Comparison of ENCODE assay signal across 8 cellular contexts in the genomic region with DNA sequence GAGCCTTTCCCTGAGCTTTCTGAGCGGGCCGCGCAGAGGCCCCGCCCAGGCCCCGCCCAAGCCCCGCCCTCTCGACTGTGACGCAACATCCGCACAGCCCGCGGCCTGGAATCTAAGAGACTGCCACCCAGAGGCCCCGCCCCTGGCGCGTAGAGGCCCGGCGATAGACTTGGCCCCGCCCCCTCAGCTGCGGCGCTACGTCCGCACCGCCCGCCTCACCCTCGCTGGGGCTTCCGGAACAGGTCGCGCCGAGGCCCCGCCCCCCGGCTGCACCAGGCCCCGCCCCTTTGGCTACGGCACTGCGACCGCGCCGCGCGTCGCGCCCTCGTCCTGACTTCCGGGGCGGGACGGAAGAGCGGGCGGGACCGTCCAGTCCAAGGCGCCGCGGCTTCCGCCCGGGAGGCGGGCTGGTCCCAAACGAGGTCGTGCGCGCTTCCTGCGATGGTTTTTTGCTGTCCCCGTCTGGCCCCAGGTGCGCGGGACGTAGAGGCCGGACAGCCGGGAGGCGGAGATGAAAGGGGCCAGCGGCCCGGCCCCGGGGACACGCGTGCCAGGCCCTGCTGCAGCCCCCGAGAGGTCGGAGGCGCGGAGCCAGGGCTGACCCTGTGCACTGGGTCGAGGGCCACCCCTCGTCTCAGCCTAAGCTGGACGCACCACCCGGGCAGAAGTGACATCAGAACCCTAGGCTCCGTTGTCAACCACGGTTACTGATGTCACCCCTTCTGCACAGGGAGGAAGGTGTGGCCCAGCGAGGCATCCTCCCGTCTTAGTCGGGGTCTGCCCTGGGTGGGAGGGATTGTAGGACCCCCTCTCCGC. TPM values are rescaled to one million over a fixed set of nuclear protein-coding genes. Genes with fewer than 3 reads are reported as not detected.
A peak's percentile ranks its signal among the peaks of the same experiment; 100 is the strongest.
DNase-seq lines count a peak whose midpoint lies in the region; TF ChIP-seq lines count a peak whose summit lies in the region.

No MANE protein-coding gene starts in this region.

- H3K4me1 ChIP-seq in H9 (ENCODE audit: insufficient read depth, low read length) (peaks cover 2% of the 10 kb centered on the region; the same call in 1 of the 2 replicates), SJCRH30 (peaks cover 6% of the 10 kb centered on the region), neuronal stem cell (ENCODE audit: control insufficient read depth in 2 of 2, insufficient read depth in 1 of 2, low read depth in 1 of 2, low read length in 2 of 2) (peaks cover 5 to 6% of the 10 kb centered on the region in 2 donors)

- no peaks in the 10 kb centered on the region for H3K79me1 ChIP-seq in H9 (ENCODE audit: insufficient read depth, low read depth, low read length, poor library complexity, severe bottlenecking)
- peaks cover 2% of the 10 kb centered on the region for H3K79me1 ChIP-seq in neuronal stem cell (ENCODE audit: low read depth, low read length)

- peak overlapping the region; percentile 79 to 83 for H3K4me3 Mint-ChIP-seq in H9

- H2BK15ac ChIP-seq in H9 (ENCODE audit: low read depth, low read length) = no peak overlapping the region
- peak overlapping the region; percentile 96 for H2BK15ac ChIP-seq in neuronal stem cell (ENCODE audit: low read length)

- peak; percentile 96 for DNase-seq in GF-D8 (lab: John Stamatoyannopoulos, UW)
- DNase-seq in H9 = peak; percentile 100
- peak; percentile 95 for DNase-seq in M059J (ENCODE audit: low read depth)
- DNase-seq in SJCRH30 = peak; percentile 99 to 100
- DNase-seq in activated naive CD4-positive, alpha-beta T cell treated with Interleukin-2 at 50 U/mL for 16 hours = peak; percentile 100
- DNase-seq in foreskin melanocyte = peak; percentile 96
- peak; percentile 99 for DNase-seq in neuronal stem cell (ENCODE audit: low spot score)
- peak; percentile 97 for DNase-seq in stromal cell of bone marrow (ENCODE audit: low read depth)

- H3K23ac ChIP-seq in H9 (ENCODE audit: insufficient read length, low read depth, low read length) (no peak overlapping the region), neuronal stem cell (ENCODE audit: low read depth, low read length, poor library complexity) (peak overlapping the region; percentile 68)

- H2AFZ ChIP-seq in H9 (ENCODE audit: low read length) (no peak overlapping the region), neuronal stem cell (ENCODE audit: low read length) (peak overlapping the region; percentile 94)

- TF ChIP-seq CTCF in H9 (conservative IDR thresholded peaks at IDR 0.05) = no peak

- H4K5ac ChIP-seq in H9 (ENCODE audit: insufficient read length, low read depth, low read length) = no peak overlapping the region

- H2BK20ac ChIP-seq in H9 (ENCODE audit: low read depth, low read length, poor library complexity, severe bottlenecking) = no peak overlapping the region

- H3T11ph ChIP-seq in H9 (ENCODE audit: low read length) = no peak overlapping the region

- H2BK5ac ChIP-seq in H9 (ENCODE audit: insufficient read length, low read length) = no peak overlapping the region
- no peak overlapping the region for H2BK5ac ChIP-seq in neuronal stem cell (ENCODE audit: low read length)

- H3K4ac ChIP-seq in H9 (ENCODE audit: low read depth, low read length) = no peak overlapping the region
- no peak overlapping the region for H3K4ac ChIP-seq in neuronal stem cell (ENCODE audit: low read length)

- WGBS in H9 (ENCODE audit: extremely low coverage, insufficient read length, low lambda C conversion rate) = no CpG with 5 or more reads among the region's 84 CpGs
- no CpG with 5 or more reads among the region's 84 CpGs for WGBS in neuronal stem cell (ENCODE audit: extremely low coverage in 2 of 2, insufficient read length in 2 of 2, insufficient replicate concordance in 1 of 2), 2 donors

- H3K4me2 ChIP-seq in H9 (ENCODE audit: insufficient read depth, insufficient read length, low read length) (peak overlapping the region; percentile 77), neuronal stem cell (ENCODE audit: insufficient read depth, low read length, poor library complexity, severe bottlenecking) (peak overlapping the region; percentile 80)

- no peaks in the 10 kb centered on the region for H3K9me3 ChIP-seq in H9 (ENCODE audit: control insufficient read depth, low read depth, low read length)
- no peaks in the 10 kb centered on the region for H3K9me3 ChIP-seq in SJCRH30 (replicated peaks)
- peaks cover 0 to 3% of the 10 kb centered on the region in 2 donors for H3K9me3 ChIP-seq in neuronal stem cell (replicated peaks in 1 of 2; ENCODE audit: control insufficient read depth in 2 of 2, insufficient read depth in 1 of 2, low read depth in 1 of 2, low read length in 2 of 2)

- H3K27ac ChIP-seq in H9 (ENCODE audit: insufficient read length, low read depth, low read length) (no peak overlapping the region), SJCRH30 (peak overlapping the region; percentile 62), neuronal stem cell (replicated peaks; ENCODE audit: low read length) (no peak overlapping the region)

- H3K27me3 ChIP-seq in H9 (ENCODE audit: insufficient read depth, low read length) = no peaks in the 10 kb centered on the region
- H3K27me3 ChIP-seq in SJCRH30 = no peaks in the 10 kb centered on the region
- peaks cover 0 to 20% (median 9%) of the 10 kb centered on the region in 3 experiments for H3K27me3 ChIP-seq in neuronal stem cell (ENCODE audit: control insufficient read depth in 3 of 3, insufficient read depth in 3 of 3, low read depth in 1 of 3, low read length in 3 of 3)

- H3K9me3 Mint-ChIP-seq in H9 = no peaks in the 10 kb centered on the region

- no peaks in the 10 kb centered on the region for H3K36me3 ChIP-seq in SJCRH30
- H3K36me3 ChIP-seq in neuronal stem cell (replicated peaks in 1 of 2; ENCODE audit: control insufficient read depth in 2 of 2, insufficient read depth in 2 of 2, low read length in 2 of 2) = no peaks in the 10 kb centered on the region

- no peaks in the 10 kb centered on the region for H3K27me3 Mint-ChIP-seq in H9 (ENCODE audit: low read depth)

- H3K14ac ChIP-seq in H9 (ENCODE audit: insufficient read depth, low read length) (no peak overlapping the region), neuronal stem cell (ENCODE audit: low read length) (peak overlapping the region; percentile 59)

- H2AK5ac ChIP-seq in H9 (ENCODE audit: insufficient read length, low read length) (no peak overlapping the region), neuronal stem cell (ENCODE audit: low read depth, low read length) (peak overlapping the region; percentile 91)

- peaks cover 31 to 37% of the 10 kb centered on the region in 2 experiments for H3K4me1 Mint-ChIP-seq in H9

- H3K18ac ChIP-seq in H9 (ENCODE audit: insufficient read length, low read depth, low read length) (no peak overlapping the region), neuronal stem cell (ENCODE audit: low read length) (peak overlapping the region; percentile 87)

- H3K23me2 ChIP-seq in H9 (ENCODE audit: insufficient read length, low read depth, low read length, poor library complexity, severe bottlenecking) = peaks cover 3% of the 10 kb centered on the region

- H3K9ac ChIP-seq in H9 (ENCODE audit: extremely low read depth, insufficient read length, low read length) = peak overlapping the region; percentile 60
- H3K9ac ChIP-seq in neuronal stem cell (ENCODE audit: low read depth, low read length, poor library complexity) = peak overlapping the region; percentile 87

- H3K56ac ChIP-seq in H9 (ENCODE audit: insufficient read length, low read depth, low read length) = no peak overlapping the region

- no peaks in the 10 kb centered on the region for H3K79me2 ChIP-seq in H9 (ENCODE audit: insufficient read depth, low read length)

- H4K8ac ChIP-seq in H9 (replicated peaks; ENCODE audit: insufficient read length, low read depth, low read length) (no peak overlapping the region), neuronal stem cell (ENCODE audit: low read depth, low read length) (no peak overlapping the region)

- H2BK120ac ChIP-seq in H9 (ENCODE audit: low read depth, low read length, poor library complexity, severe bottlenecking) (no peak overlapping the region), neuronal stem cell (ENCODE audit: low read depth, low read length) (no peak overlapping the region)

- no peak overlapping the region for H4K91ac ChIP-seq in H9 (ENCODE audit: insufficient read length, low read depth, low read length)
- no peak overlapping the region for H4K91ac ChIP-seq in neuronal stem cell (ENCODE audit: low read depth, low read length, poor library complexity)

- peak overlapping the region in 1 of 3 experiments; percentile 94; a peak in 2 of 7 replicates for H3K27ac Mint-ChIP-seq in H9

- H2BK12ac ChIP-seq in H9 (ENCODE audit: insufficient read length, low read depth, low read length) (no peak overlapping the region), neuronal stem cell (ENCODE audit: low read length) (no peak overlapping the region)

- H4K20me1 ChIP-seq in H9 (ENCODE audit: control insufficient read depth, insufficient read depth, insufficient read length) = no peaks in the 10 kb centered on the region

- H3K36me3 Mint-ChIP-seq in H9 (ENCODE audit: insufficient read depth in 1 of 3, low read depth in 3 of 3) = no peaks in the 10 kb centered on the region

- peak overlapping the region; percentile 78 for H3K4me3 ChIP-seq in SJCRH30
- H3K4me3 ChIP-seq in neuronal stem cell (ENCODE audit: low read length in 2 of 2) = peak overlapping the region; percentile 89 to 94

RNA-seq across cellular contexts. Expression of gene WNT7B, which starts 59.0 kb away (rescaled TPM):
- 0.09 and 0.31 TPM in 2 replicates for total RNA-seq in H9 (2021)
- total RNA-seq in M059J (2014; rRNA removed; shearing (Covaris generic)) = 14.2 and 26.6 TPM in 2 replicates
- total RNA-seq in SJCRH30 (2014; rRNA removed; shearing (Covaris generic)) = not detected in 2 replicates
- polyA plus RNA-seq in neuronal stem cell (2013, experiment 1 of 2) = 8.6 TPM
- 8.5 TPM for polyA plus RNA-seq in neuronal stem cell (2013, experiment 2 of 2)

Comparison
In these comparisons a context has a peak if more than half of its experiments do, and no peak if none do; other contexts are left out.
1. RNA of gene WNT7B, which starts 59.0 kb away (total RNA-seq): 14.2 to 26.6 TPM in M059J; 0.09 to 0.31 TPM in H9 and not detected in SJCRH30; every median in the first group is over 10 times any median in the second.
2. Peak in every context shown above with its lines, with median percentiles within 50 percentile points of each other: DNase-seq.